Comparison of ENCODE assay signal across 12 cellular contexts in genomic region chr2:173136614-173137013, GRCh38.
DNase-seq lines count a peak whose midpoint lies in the region; ATAC-seq lines count a peak whose summit lies in the region.
"Had no signal": no experiment of that assay in that cellular context is flagged by ENCODE, and none has a peak within 500 bp of the region (broad histone marks: within the 10 kb centered on the region; RNA-seq: fewer than 3 reads in every experiment).

No MANE protein-coding gene starts in this region.

- H3K79me2 ChIP-seq in GM23248 (ENCODE audit: insufficient read depth): peaks cover 47% of the 10 kb centered on the region

- 0 out of 2 replicates have a peak, but pooled peaks cover 3% of the 10 kb centered on the region for H3F3A ChIP-seq in GM23248 (ENCODE audit: insufficient read depth)

- H3K27ac Mint-ChIP-seq in T-helper 17 cell: peak overlapping the region; percentile 62

- no peaks in the 10 kb centered on the region for H3K27me3 ChIP-seq in GM23248 (replicated peaks; ENCODE audit: insufficient read depth)
- H3K27me3 ChIP-seq in mesenchymal stem cell (ENCODE audit: control insufficient read depth in 1 of 2, insufficient read depth in 1 of 2, low read length in 2 of 2): no peaks in the 10 kb centered on the region

- ATAC-seq in T-helper 17 cell (no peak), GM21423 (IDR thresholded peaks at IDR 0.05; ENCODE audit: unreplicated experiment) (no peak), HG02798 (IDR thresholded peaks at IDR 0.05; ENCODE audit: poor library complexity, unreplicated experiment) (no peak), GM19324 (IDR thresholded peaks at IDR 0.05; ENCODE audit: low FRiP score, unreplicated experiment) (no peak), left cardiac atrium (no peak)

- no peak overlapping the region for H2AK5ac ChIP-seq in mesenchymal stem cell (ENCODE audit: low read length, severe bottlenecking)

- no peaks in the 10 kb centered on the region for H3K36me3 Mint-ChIP-seq in T-helper 17 cell (ENCODE audit: low read depth)

- H3K18ac ChIP-seq in mesenchymal stem cell (ENCODE audit: low read depth in 1 of 2, low read length in 2 of 2): no peak overlapping the region

- no peak overlapping the region for H3K14ac ChIP-seq in mesenchymal stem cell (ENCODE audit: low read length in 2 of 2)

- intact Hi-C loops in left cardiac atrium (cut with DNase I): no loop called here

- no peak overlapping the region for H3K27ac ChIP-seq in GM23248
- no peak overlapping the region for H3K27ac ChIP-seq in mesenchymal stem cell (ENCODE audit: low read length, poor library complexity, severe bottlenecking)

- in situ Hi-C loops in GM23248 (cut with MboI): no loop called here

- H4K8ac ChIP-seq in mesenchymal stem cell (ENCODE audit: low read length): no peak overlapping the region

- DNase-seq in AG08395 (ENCODE audit: low spot score) (peak; percentile 31), GM23248 (no peak), T-helper 17 cell (no peak), mesenchymal stem cell (no peak), left cardiac atrium (no peak)
- DNase-seq: AML-193; central memory CD4-positive, alpha-beta T cell; NCI-H2081; RPMI8226 had no signal

- H3K4me1 ChIP-seq in GM23248 (ENCODE audit: insufficient read depth): peaks cover 10% of the 10 kb centered on the region
- H3K4me1 ChIP-seq in mesenchymal stem cell (ENCODE audit: control insufficient read depth, insufficient read depth, low read depth, low read length): no peaks in the 10 kb centered on the region

- H3K27me3 Mint-ChIP-seq in T-helper 17 cell: peaks cover 6% of the 10 kb centered on the region

- H3K4me2 ChIP-seq in GM23248 (ENCODE audit: unreplicated experiment) (peak overlapping the region; percentile 27), mesenchymal stem cell (ENCODE audit: low read length, poor library complexity, severe bottlenecking) (no peak overlapping the region)

- H2BK120ac ChIP-seq in mesenchymal stem cell (ENCODE audit: low read depth, low read length): no peak overlapping the region

- H3K4me1 Mint-ChIP-seq in T-helper 17 cell: peaks cover 26% of the 10 kb centered on the region

- H3K9me2 ChIP-seq in GM23248 (ENCODE audit: insufficient read depth): no peaks in the 10 kb centered on the region

- no peaks in the 10 kb centered on the region for H4K20me1 ChIP-seq in GM23248 (ENCODE audit: insufficient read depth)

- peak overlapping the region; percentile 66 for H3K4me3 Mint-ChIP-seq in T-helper 17 cell

- no peak overlapping the region for H3K23ac ChIP-seq in mesenchymal stem cell (ENCODE audit: low read length in 2 of 2)

- H2AFZ ChIP-seq in GM23248: no peak overlapping the region
- H2AFZ ChIP-seq in mesenchymal stem cell (ENCODE audit: low read depth, low read length): no peak overlapping the region

- no peak overlapping the region for H4K91ac ChIP-seq in mesenchymal stem cell (ENCODE audit: low read length)

- no peaks in the 10 kb centered on the region for H3K36me3 ChIP-seq in GM23248 (ENCODE audit: low read depth)
- H3K36me3 ChIP-seq in mesenchymal stem cell (ENCODE audit: control insufficient read depth in 1 of 2, insufficient read depth in 2 of 2, low read depth in 1 of 2, low read length in 2 of 2): peaks cover 0 to 4% of the 10 kb centered on the region in 2 experiments

- peaks cover 10% of the 10 kb centered on the region for H3K79me1 ChIP-seq in mesenchymal stem cell (replicated peaks; ENCODE audit: low read length, poor library complexity, severe bottlenecking)

- no peak overlapping the region for H2BK5ac ChIP-seq in mesenchymal stem cell (ENCODE audit: low read depth, low read length, poor library complexity, severe bottlenecking)

- no peak overlapping the region for H2BK12ac ChIP-seq in mesenchymal stem cell (ENCODE audit: low read length in 2 of 2)

- H3K4ac ChIP-seq in mesenchymal stem cell (ENCODE audit: low read depth in 1 of 2, low read length in 2 of 2): no peak overlapping the region

- WGBS in GM23248 (ENCODE audit: low coverage in 1 of 2, low lambda C conversion rate in 2 of 2, missing lambda C conversion rate in 2 of 2), 2 experiments: 83 to 85% methylated on average over 2 of the region's 2 CpGs
- WGBS in mesenchymal stem cell: 93% methylated on average over 2 of the region's 2 CpGs

- H3K9me3 ChIP-seq in GM23248 (ENCODE audit: low read depth) (no peaks in the 10 kb centered on the region), T-helper 17 cell (ENCODE audit: control insufficient read depth, low read length, poor library complexity, severe bottlenecking) (no peaks in the 10 kb centered on the region), mesenchymal stem cell (ENCODE audit: control insufficient read depth, low read length) (peaks cover 9% of the 10 kb centered on the region)

- H2BK15ac ChIP-seq in mesenchymal stem cell (ENCODE audit: low read depth, poor library complexity, severe bottlenecking): no peak overlapping the region

- no peak overlapping the region for H3K9ac ChIP-seq in GM23248
- H3K9ac ChIP-seq in mesenchymal stem cell (ENCODE audit: low read length): peak overlapping the region; percentile 58

- H3K4me3 ChIP-seq in GM23248 (no peak overlapping the region), mesenchymal stem cell (ENCODE audit: insufficient read depth in 1 of 2, low read depth in 1 of 2, low read length in 2 of 2) (peak overlapping the region in 1 of 2 experiments; percentile 3)
